13 cellular contexts compared by ENCODE assay signal in the genomic region with DNA sequence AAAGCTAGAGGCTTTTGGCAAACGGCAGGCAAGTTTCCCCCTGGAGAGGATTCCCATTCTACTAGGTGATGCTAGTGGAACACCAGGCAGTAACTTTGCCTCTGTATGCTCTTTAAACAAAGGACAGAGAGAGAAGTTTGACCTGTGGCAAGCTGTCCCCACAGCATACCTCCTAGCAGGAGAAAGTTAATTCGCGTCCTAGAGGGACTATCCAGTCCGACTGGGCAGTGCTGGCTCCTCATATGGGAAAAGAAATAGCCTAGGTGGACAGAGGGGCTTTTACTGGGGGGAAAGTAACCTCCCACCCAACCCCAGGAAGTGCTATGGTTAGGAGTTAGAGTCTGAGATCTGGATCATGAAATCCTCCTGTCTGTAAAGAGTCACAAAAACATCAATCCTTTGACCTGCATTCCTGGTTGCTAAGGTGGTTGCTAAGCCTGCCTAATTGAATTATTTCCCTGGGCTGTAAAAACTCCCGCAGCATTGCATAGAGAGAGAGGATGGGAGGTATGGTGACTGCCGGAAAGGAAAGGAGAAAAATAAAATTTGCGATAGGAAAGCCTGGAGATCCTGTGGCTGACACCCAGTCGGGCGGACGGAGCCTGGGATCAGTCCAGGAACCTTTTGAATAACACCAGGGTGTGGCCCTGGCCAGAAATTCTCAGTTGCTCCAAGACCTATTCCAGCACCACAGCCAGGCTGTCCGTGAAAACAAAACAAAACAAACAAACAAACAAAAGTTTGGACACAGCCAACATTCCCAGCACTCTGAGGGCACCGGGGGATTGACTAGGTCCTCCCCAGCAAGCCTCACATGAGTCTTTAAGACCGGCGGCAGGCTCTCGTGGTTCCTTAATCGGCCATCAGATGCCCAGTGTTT.
DNase-seq lines count a peak whose midpoint lies in the region; ATAC-seq, FAIRE-seq and TF ChIP-seq lines count a peak whose summit lies in the region.
"Had no signal": no experiment of that assay in that cellular context is flagged by ENCODE, and none has a peak within 500 bp of the region (broad histone marks: within the 10 kb centered on the region; RNA-seq: fewer than 3 reads in every experiment).

No MANE protein-coding gene starts in this region.

- ATAC-seq in A549 (peak; percentile 24 to 63; a peak in 3 of 6 replicates), HG03280 (IDR thresholded peaks at IDR 0.05; ENCODE audit: unreplicated experiment) (no peak)
- ATAC-seq: stimulated activated naive CD8-positive, alpha-beta T cell treated with anti-CD3 and anti-CD28 coated beads, Interleukin-15, amount 100 ng/mL, for 72 hours had no signal

- no peak for FAIRE-seq in A549 (lab: Jason Lieb, UNC)

- no peaks in the 10 kb centered on the region for H3K9me2 ChIP-seq in neural cell (ENCODE audit: insufficient read depth, low read length)

- no peaks in the 10 kb centered on the region for H3K27me3 ChIP-seq in HUES6 (ENCODE audit: control insufficient read depth, insufficient read depth, low read length)
- H3K27me3 ChIP-seq in dorsolateral prefrontal cortex = no peaks in the 10 kb centered on the region
- no peaks in the 10 kb centered on the region for H3K27me3 ChIP-seq in neural cell (ENCODE audit: insufficient read depth, low read depth, low read length)

- TF ChIP-seq CTCF in A549 (IDR thresholded peaks at IDR 0.05) (no peak), dorsolateral prefrontal cortex (IDR thresholded peaks at IDR 0.05 in 54 of 56, conservative IDR thresholded peaks at IDR 0.05 in 2 of 56; ENCODE audit: low read depth in 1 of 56, partially characterized antibody in 56 of 56) (no peak), neural cell (IDR thresholded peaks at IDR 0.05; ENCODE audit: poor library complexity, severe bottlenecking) (no peak), endothelial cell (IDR thresholded peaks at IDR 0.05; ENCODE audit: unreplicated experiment) (no peak)

- H3K27me3 Mint-ChIP-seq in endothelial cell (ENCODE audit: unreplicated experiment) = peaks cover 3% of the 10 kb centered on the region
- H3K27me3 Mint-ChIP-seq: stimulated activated naive CD8-positive, alpha-beta T cell treated with anti-CD3 and anti-CD28 coated beads, Interleukin-15, amount 100 ng/mL, for 72 hours had no signal

- peak overlapping the region; percentile 42 for H3K9ac ChIP-seq in HUES6 (ENCODE audit: low read length)
- H3K9ac ChIP-seq in neural cell (ENCODE audit: low read length) = no peak overlapping the region

- no peak overlapping the region for H2AFZ ChIP-seq in neural cell (ENCODE audit: low read depth, low read length)

- peaks cover 3% of the 10 kb centered on the region for H3K4me1 Mint-ChIP-seq in endothelial cell (ENCODE audit: unreplicated experiment)

- intact Hi-C loops in dorsolateral prefrontal cortex (cut with DNase I) = no loop called here

- DNase-seq in A549 (ENCODE audit: low read depth in 1 of 2, low spot score in 1 of 2) = no peak
- DNase-seq in dorsolateral prefrontal cortex = no peak
- no peak for DNase-seq in endothelial cell (ENCODE audit: low spot score)
- DNase-seq in mesenteric fat pad (ENCODE audit: low spot score) = no peak
- DNase-seq in NK-92 (lab: John Stamatoyannopoulos, UW; ENCODE audit: unreplicated experiment) = no peak
- DNase-seq: foreskin melanocyte; GOT3; NCI-H1048; stimulated activated naive CD8-positive, alpha-beta T cell treated with anti-CD3 and anti-CD28 coated beads, Interleukin-15, amount 100 ng/mL, for 72 hours; T-helper 9 cell had no signal

- TF ChIP-seq RAD21 in A549 (conservative IDR thresholded peaks at IDR 0.05 in 1 of 2, IDR thresholded peaks at IDR 0.05 in 1 of 2) (no peak), neural cell (conservative IDR thresholded peaks at IDR 0.05) (no peak)

- H3K27ac ChIP-seq in A549 (no peak overlapping the region), HUES6 (ENCODE audit: low read depth, low read length) (no peak overlapping the region; the same call in 1 of the 2 replicates), dorsolateral prefrontal cortex (no peak overlapping the region), neural cell (ENCODE audit: low read length) (no peak overlapping the region)

- no peaks in the 10 kb centered on the region for H3K36me3 ChIP-seq in HUES6 (ENCODE audit: control insufficient read depth, insufficient read depth, low read length)
- no peaks in the 10 kb centered on the region for H3K36me3 ChIP-seq in neural cell (ENCODE audit: insufficient read depth, low read length)

- H3K4me1 ChIP-seq in A549 (no peaks in the 10 kb centered on the region), HUES6 (ENCODE audit: control insufficient read depth, insufficient read depth, low read length) (peaks cover 19% of the 10 kb centered on the region; the same call in 1 of the 2 replicates)

- H3K4me2 ChIP-seq in A549 = no peak overlapping the region
- H3K4me2 ChIP-seq in neural cell (ENCODE audit: low read length) = no peak overlapping the region

- no peak overlapping the region for H3K4me3 ChIP-seq in A549
- H3K4me3 ChIP-seq in HUES6 (ENCODE audit: low read depth, low read length) = no peak overlapping the region
- H3K4me3 ChIP-seq in dorsolateral prefrontal cortex = peak overlapping the region in 44 of 59 donors; percentile 5 to 53 (median 30)
- H3K4me3 ChIP-seq in neural cell (ENCODE audit: low read length) = peak overlapping the region; percentile 2

- no peaks in the 10 kb centered on the region for H3K79me2 ChIP-seq in neural cell (replicated peaks; ENCODE audit: insufficient read depth, low read length)

- CTCF ChIA-PET in A549 (lab: Yijun Ruan, JAX) = interaction anchor here (0.9 kb wide), 1 partner anchor 42 kb away, joined by 4 read pairs; no protein-coding TSS in a partner anchor

- POLR2A ChIA-PET in A549 (lab: Yijun Ruan, JAX) = no interaction called here

- H3K9me3 ChIP-seq in A549 (no peaks in the 10 kb centered on the region), HUES6 (ENCODE audit: control insufficient read depth, insufficient read depth, low read depth, low read length) (no peaks in the 10 kb centered on the region), neural cell (ENCODE audit: low read length) (no peaks in the 10 kb centered on the region)

- WGBS in A549 (ENCODE audit: missing lambda C conversion rate) = 68% methylated on average over 16 of the region's 16 CpGs

- no peak overlapping the region for H3K27ac Mint-ChIP-seq in endothelial cell (ENCODE audit: unreplicated experiment)

- TF ChIP-seq EP300 in A549 (IDR thresholded peaks at IDR 0.05) (no peak), neural cell (conservative IDR thresholded peaks at IDR 0.05; ENCODE audit: poor library complexity, severe bottlenecking) (no peak)

- H3K36me3 Mint-ChIP-seq in endothelial cell (ENCODE audit: low read depth, unreplicated experiment) = no peaks in the 10 kb centered on the region

- no peaks in the 10 kb centered on the region for H4K20me1 ChIP-seq in neural cell (ENCODE audit: insufficient read depth)

- no peaks in the 10 kb centered on the region for H3K9me3 Mint-ChIP-seq in endothelial cell (ENCODE audit: unreplicated experiment)
- H3K9me3 Mint-ChIP-seq: stimulated activated naive CD8-positive, alpha-beta T cell treated with anti-CD3 and anti-CD28 coated beads, Interleukin-15, amount 100 ng/mL, for 72 hours had no signal

- H3K4me3 Mint-ChIP-seq in endothelial cell (ENCODE audit: unreplicated experiment) = no peak overlapping the region
- H3K4me3 Mint-ChIP-seq: stimulated activated naive CD8-positive, alpha-beta T cell treated with anti-CD3 and anti-CD28 coated beads, Interleukin-15, amount 100 ng/mL, for 72 hours had no signal

- no peaks in the 10 kb centered on the region for H3F3A ChIP-seq in neural cell (ENCODE audit: insufficient read depth, low read length, poor library complexity, severe bottlenecking)

- TF ChIP-seq POLR2A in A549 (IDR thresholded peaks at IDR 0.05; ENCODE audit: low read length) = no peak

TF ChIP-seq in A549, 52 proteins besides CTCF, POLR2A, EP300 and RAD21 (continues in another document):
- TF ChIP-seq HMGXB4 (CRISPR knock-in tag; IDR thresholded peaks at IDR 0.05; ENCODE audit: borderline replicate concordance) = no peak
- no peak for TF ChIP-seq SREBF2 (IDR thresholded peaks at IDR 0.05)
- no peak for TF ChIP-seq BHLHE40 (IDR thresholded peaks at IDR 0.05; ENCODE audit: low read depth, low read length)
- TF ChIP-seq CBX2 (IDR thresholded peaks at IDR 0.05; ENCODE audit: borderline replicate concordance, low read depth) = no peak
- TF ChIP-seq FOSB (CRISPR knock-in tag; IDR thresholded peaks at IDR 0.05) = no peak
- TF ChIP-seq GATA3 (IDR thresholded peaks at IDR 0.05; ENCODE audit: borderline replicate concordance) = no peak

TF ChIP-seq in neural cell, 6 proteins besides CTCF, POLR2A, EP300 and RAD21:
- no peak for TF ChIP-seq EZH2 (IDR thresholded peaks at IDR 0.05; ENCODE audit: borderline replicate concordance, insufficient read depth, low read length, poor library complexity, severe bottlenecking)
- no peak for TF ChIP-seq POLR2AphosphoS5 (IDR thresholded peaks at IDR 0.05)
- no peak for TF ChIP-seq MXI1 (conservative IDR thresholded peaks at IDR 0.05; ENCODE audit: poor library complexity, severe bottlenecking)
- no peak for TF ChIP-seq SMC3 (conservative IDR thresholded peaks at IDR 0.05; ENCODE audit: poor library complexity)
- TF ChIP-seq TAF1 (IDR thresholded peaks at IDR 0.05; ENCODE audit: low read depth) = no peak
- TF ChIP-seq REST (IDR thresholded peaks at IDR 0.05; ENCODE audit: borderline replicate concordance) = no peak

Comparison
In these comparisons a context has a peak if more than half of its experiments do, and no peak if none do; other contexts are left out.
1. H3K4me3 ChIP-seq: peak in dorsolateral prefrontal cortex (44 of 59) and neural cell (single experiment); none in A549 (single experiment) and HUES6 (single experiment).